8 cellular contexts compared by ENCODE assay signal in the genomic region with DNA sequence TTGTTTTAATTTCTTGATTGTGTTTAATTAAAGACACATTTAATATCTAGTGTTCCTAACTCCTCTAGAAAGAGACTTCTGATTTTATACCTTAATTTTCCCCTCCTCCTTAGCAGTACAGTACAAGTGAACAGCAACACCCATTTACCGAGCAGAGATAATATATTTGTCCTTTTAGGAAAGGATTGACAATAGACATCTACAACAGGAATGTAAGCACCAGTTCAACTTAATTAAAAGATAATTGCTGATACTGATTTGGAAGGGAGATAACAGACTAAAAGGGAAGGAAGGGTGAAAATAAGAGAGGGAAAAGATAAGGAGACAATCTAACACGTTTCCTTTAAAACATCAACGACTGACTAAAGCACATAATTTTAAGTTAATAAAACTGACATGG.
DNase-seq lines count a peak whose midpoint lies in the region; ATAC-seq and TF ChIP-seq lines count a peak whose summit lies in the region.

No MANE protein-coding gene starts in this region.

- intact Hi-C loops in mucosa of descending colon (cut with DNase I, micrococcal nuclease) = no loop called here
- intact Hi-C loops in posterior vena cava (cut with DNase I) = no loop called here

- no peaks in the 10 kb centered on the region for H3K4me1 ChIP-seq in mucosa of descending colon (ENCODE audit: low read depth)

- in situ Hi-C loops in KBM-7 (cut with MboI; ENCODE audit: low pct_unique_long_range_greater_than_20kb, low sequenced_read_pairs) = no loop called here

- no peaks in the 10 kb centered on the region for H3K9me3 ChIP-seq in mucosa of descending colon

- no peak overlapping the region for H3K4me3 ChIP-seq in mucosa of descending colon

- ATAC-seq in GM19452 (IDR thresholded peaks at IDR 0.05; ENCODE audit: unreplicated experiment) = peak; percentile 13
- peak; percentile 44 for ATAC-seq in mucosa of descending colon

- no peak for TF ChIP-seq CTCF in mucosa of descending colon (IDR thresholded peaks at IDR 0.05)

- no peaks in the 10 kb centered on the region for H3K36me3 ChIP-seq in mucosa of descending colon (ENCODE audit: low read depth)

- peak; percentile 7 for DNase-seq in A172 (ENCODE audit: low spot score)
- DNase-seq in Kasumi-1 (lab: John Stamatoyannopoulos, UW) = peak; percentile 25 to 46
- DNase-seq in central memory CD4-positive, alpha-beta T cell = peak; percentile 3
- DNase-seq in mucosa of descending colon = no peak
- DNase-seq in posterior vena cava (ENCODE audit: low spot score) = no peak
- DNase-seq in KBM-7 = no peak
- DNase-seq in SHP77 (lab: John Stamatoyannopoulos, UW) = no peak

Comparison
In these comparisons a context has a peak if more than half of its experiments do, and no peak if none do; other contexts are left out.
1. DNase-seq: peak in A172 (single experiment), Kasumi-1 (2 of 2) and central memory CD4-positive, alpha-beta T cell (single experiment); none in mucosa of descending colon (0 of 3), posterior vena cava (single experiment), KBM-7 (single experiment) and SHP77 (0 of 2).